8 cellular contexts compared by ENCODE assay signal in genomic region chr10:119872610-119872859, GRCh38. TPM values are rescaled to one million over a fixed set of nuclear protein-coding genes. Genes with fewer than 3 reads are reported as not detected.
A peak's percentile ranks its signal among the peaks of the same experiment; 100 is the strongest.
DNase-seq lines count a peak whose midpoint lies in the region; TF ChIP-seq lines count a peak whose summit lies in the region.

Gene MCMBP, minus strand, starts transcription at chr10:119872843. Its CDS starts 259 bp downstream, at chr10:119872584.

- no peaks in the 10 kb centered on the region for H3K36me3 ChIP-seq in duodenal mucosa (ENCODE audit: control insufficient read depth in 1 of 2, insufficient read depth in 2 of 2, low read length in 2 of 2)
- no peaks in the 10 kb centered on the region for H3K36me3 ChIP-seq in mucosa of rectum (ENCODE audit: control insufficient read depth in 2 of 2, insufficient read depth in 2 of 2, low read length in 2 of 2)

- peak within 1 kb of the TSS; percentile 78 to 95 for H3K4me3 ChIP-seq in duodenal mucosa (ENCODE audit: low read depth in 1 of 2, low read length in 2 of 2)
- H3K4me3 ChIP-seq in mucosa of rectum (ENCODE audit: low read length in 2 of 2): peak within 1 kb of the TSS; percentile 82 to 92

- H3K27ac ChIP-seq in duodenal mucosa (ENCODE audit: low read depth, low read length) (peak within 1 kb of the TSS; percentile 68), mucosa of rectum (ENCODE audit: low read depth in 2 of 2, low read length in 2 of 2) (peak within 1 kb of the TSS; percentile 77 to 91)

- CTCF ChIA-PET in activated CD8-positive, alpha-beta memory T cell treated with anti-CD3 and anti-CD28 coated beads for 36 hours (lab: Charles Lee): interaction anchor here (1.0 to 1.4 kb wide), 4 partner anchors 11 to 21 kb away, joined by 3 to 5 read pairs (median 4); no protein-coding TSS in a partner anchor

- DNase-seq in activated CD8-positive, alpha-beta memory T cell treated with anti-CD3 and anti-CD28 coated beads, Interleukin-2, amount 50 U/mL, for 48 hours: no peak
- DNase-seq in M059J (ENCODE audit: low read depth): no peak
- DNase-seq in NCI-H226: no peak
- no peak for DNase-seq in cerebellar cortex (ENCODE audit: low spot score)
- DNase-seq in GM13977 (ENCODE audit: low spot score): no peak

- H3K27me3 ChIP-seq in duodenal mucosa (ENCODE audit: control insufficient read depth in 1 of 2, insufficient read depth in 2 of 2, low read length in 2 of 2) (no peaks in the 10 kb centered on the region), mucosa of rectum (ENCODE audit: control insufficient read depth in 2 of 2, insufficient read depth in 2 of 2, low read length in 2 of 2) (no peaks in the 10 kb centered on the region)

- in situ Hi-C loops in GM13977 (cut with MboI; ENCODE audit: low pct_unique_long_range_greater_than_20kb, low sequenced_read_pairs, unreplicated experiment): no loop called here

- TF ChIP-seq CTCF in GM13977 (IDR thresholded peaks at IDR 0.05; ENCODE audit: extremely low read depth, insufficient read depth, missing control alignments): no peak

- H3K9me3 ChIP-seq in duodenal mucosa (ENCODE audit: control insufficient read depth in 1 of 2, low read length in 2 of 2) (no peaks in the 10 kb centered on the region), mucosa of rectum (ENCODE audit: control insufficient read depth in 2 of 2, low read length in 2 of 2) (no peaks in the 10 kb centered on the region)

- H3K9ac ChIP-seq in duodenal mucosa (ENCODE audit: low read depth in 1 of 2, low read length in 2 of 2) (peak within 1 kb of the TSS; percentile 70 to 81), mucosa of rectum (ENCODE audit: low read depth in 1 of 2, low read length in 2 of 2) (peak within 1 kb of the TSS; percentile 77 to 84)

- POLR2A ChIA-PET in activated CD8-positive, alpha-beta memory T cell treated with anti-CD3 and anti-CD28 coated beads for 36 hours (lab: Charles Lee): interaction anchor here (0.6 to 3.2 kb wide), 6 partner anchors 19 to 797 kb away, joined by 3 to 37 read pairs (median 4); partner anchors contain the start of genes BAG3, INPP5F and SEC23IP

- H3K4me1 ChIP-seq in duodenal mucosa (ENCODE audit: control insufficient read depth in 1 of 2, insufficient read depth in 2 of 2, low read length in 2 of 2): peaks cover 17 to 21% of the 10 kb centered on the region in 2 donors
- peaks cover 11 to 17% of the 10 kb centered on the region in 2 donors for H3K4me1 ChIP-seq in mucosa of rectum (ENCODE audit: control insufficient read depth in 2 of 2, insufficient read depth in 2 of 2, low read length in 2 of 2)

RNA-seq across cellular contexts. Expression of gene MCMBP, which starts in this region (rescaled TPM):
- total RNA-seq in activated CD8-positive, alpha-beta memory T cell treated with anti-CD3 and anti-CD28 coated beads for 36 hours: 100 to 1,000 TPM; 129 to 131 TPM
- total RNA-seq in M059J (2014; rRNA removed; shearing (Covaris generic)): 53.1 and 83.4 TPM in 2 replicates
